In genomic region chrX:106932960-106933537, GRCh38 we compare ENCODE assay signal across 14 cellular contexts. TPM values are rescaled to one million over a fixed set of nuclear protein-coding genes. Genes with fewer than 3 reads are reported as not detected.
A peak's percentile ranks its signal among the peaks of the same experiment; 100 is the strongest.
DNase-seq lines count a peak whose midpoint lies in the region; ATAC-seq, FAIRE-seq and TF ChIP-seq lines count a peak whose summit lies in the region.
"Had no signal": no experiment of that assay in that cellular context is flagged by ENCODE, and none has a peak within 500 bp of the region (broad histone marks: within the 10 kb centered on the region; RNA-seq: fewer than 3 reads in every experiment).

No MANE protein-coding gene starts in this region.

- peak overlapping the region; percentile 92 to 99 for H3K27ac ChIP-seq in A549
- peak overlapping the region; percentile 54 for H3K27ac ChIP-seq in muscle layer of duodenum (ENCODE audit: low read length)
- H3K27ac ChIP-seq: skin epidermis had no signal

- H3K4me3 Mint-ChIP-seq in immature natural killer cell, result no peak overlapping the region
- H3K4me3 Mint-ChIP-seq in mesothelial cell of epicardium, result no peak overlapping the region
- H3K4me3 Mint-ChIP-seq: natural killer cell had no signal

- peak overlapping the region; percentile 66 for H3K4me2 ChIP-seq in A549

- CTCF ChIA-PET in A549 (lab: Yijun Ruan, JAX), result interaction anchor here (0.7 to 5.8 kb wide), 9 partner anchors 10 to 39 kb away, joined by 3 to 38 read pairs (median 4); partner anchors contain the start of gene CLDN2

- no peak overlapping the region for H3K4me3 ChIP-seq in A549
- no peak overlapping the region for H3K4me3 ChIP-seq in fibroblast of mammary gland (ENCODE audit: control insufficient read depth, low read depth, low read length)
- H3K4me3 ChIP-seq in muscle layer of duodenum (ENCODE audit: low read depth in 1 of 2, low read length in 2 of 2), result no peak overlapping the region
- H3K4me3 ChIP-seq: skin epidermis had no signal

- H3K4me1 ChIP-seq in A549 (peaks cover 93% of the 10 kb centered on the region), muscle layer of duodenum (ENCODE audit: control insufficient read depth in 1 of 2, insufficient read depth in 2 of 2, low read length in 2 of 2) (peaks cover 0 to 7% of the 10 kb centered on the region in 2 donors)

- no peak for TF ChIP-seq CTCF in A549 (IDR thresholded peaks at IDR 0.05)
- no peak for TF ChIP-seq CTCF in fibroblast of mammary gland (conservative IDR thresholded peaks at IDR 0.05; ENCODE audit: control insufficient read depth, insufficient read depth, low read depth, low read length)
- TF ChIP-seq CTCF in mesothelial cell of epicardium (IDR thresholded peaks at IDR 0.05; ENCODE audit: unreplicated experiment), result no peak

- no peak for TF ChIP-seq RAD21 in A549 (conservative IDR thresholded peaks at IDR 0.05 in 1 of 2, IDR thresholded peaks at IDR 0.05 in 1 of 2)

- FAIRE-seq in A549 (lab: Jason Lieb, UNC), result no peak
- FAIRE-seq: islet of Langerhans had no signal

- POLR2A ChIA-PET in A549 (lab: Yijun Ruan, JAX), result interaction anchor here (1.1 to 1.8 kb wide), 4 partner anchors 15 to 38 kb away, joined by 3 to 11 read pairs (median 3); no protein-coding TSS in a partner anchor

- no peak for TF ChIP-seq POLR2A in A549 (IDR thresholded peaks at IDR 0.05; ENCODE audit: low read length)

- DNase-seq in A549 (ENCODE audit: low read depth in 1 of 2, low spot score in 1 of 2), result peak in 1 of 2 experiments; percentile 35
- peak; percentile 42 for DNase-seq in fibroblast of mammary gland (ENCODE audit: low read depth)
- DNase-seq in immature natural killer cell, result no peak
- DNase-seq in HuH-7.5 (ENCODE audit: low spot score), result no peak
- no peak for DNase-seq in mesothelial cell of epicardium (ENCODE audit: low spot score in 2 of 2, unreplicated experiment in 2 of 2)
- no peak for DNase-seq in stimulated activated CD4-positive, alpha-beta T cell treated with anti-CD3 and anti-CD28 coated beads, Interleukin-15, amount 100 ng/mL, for 24 hours
- DNase-seq: activated CD4-positive, CD25-positive, alpha-beta regulatory T cell; DMS153; natural killer cell had no signal

- H3K9me3 Mint-ChIP-seq in immature natural killer cell, result no peaks in the 10 kb centered on the region
- H3K9me3 Mint-ChIP-seq in mesothelial cell of epicardium, result no peaks in the 10 kb centered on the region
- H3K9me3 Mint-ChIP-seq: natural killer cell had no signal

- peaks cover 0 to 3% (median 0%) of the 10 kb centered on the region in 3 donors for H3K27me3 Mint-ChIP-seq in immature natural killer cell (ENCODE audit: low read depth in 3 of 3)
- H3K27me3 Mint-ChIP-seq in mesothelial cell of epicardium (ENCODE audit: low read depth), result no peaks in the 10 kb centered on the region

- H3K9me3 ChIP-seq in A549 (no peaks in the 10 kb centered on the region), muscle layer of duodenum (ENCODE audit: control insufficient read depth in 1 of 2, low read length in 2 of 2) (no peaks in the 10 kb centered on the region)

- no peaks in the 10 kb centered on the region for H3K36me3 ChIP-seq in muscle layer of duodenum (ENCODE audit: control insufficient read depth in 1 of 2, insufficient read depth in 2 of 2, low read length in 2 of 2)

- H3K4me1 Mint-ChIP-seq in immature natural killer cell (no peaks in the 10 kb centered on the region), mesothelial cell of epicardium (peaks cover 5% of the 10 kb centered on the region)
- H3K4me1 Mint-ChIP-seq: natural killer cell had no signal

- H3K27ac Mint-ChIP-seq in immature natural killer cell (no peak overlapping the region), mesothelial cell of epicardium (no peak overlapping the region)
- H3K27ac Mint-ChIP-seq: natural killer cell had no signal

- no peaks in the 10 kb centered on the region for H3K27me3 ChIP-seq in muscle layer of duodenum (ENCODE audit: low read depth, low read length)

- ATAC-seq in A549 (peak; percentile 52 to 53; a peak in 5 of 6 replicates), HG03175 (IDR thresholded peaks at IDR 0.05; ENCODE audit: unreplicated experiment) (peak; percentile 32)
- ATAC-seq: natural killer cell had no signal

- no peak for TF ChIP-seq EP300 in A549 (IDR thresholded peaks at IDR 0.05)

- H3K36me3 Mint-ChIP-seq in immature natural killer cell (no peaks in the 10 kb centered on the region), mesothelial cell of epicardium (no peaks in the 10 kb centered on the region)
- H3K36me3 Mint-ChIP-seq: natural killer cell had no signal

- WGBS in A549 (ENCODE audit: missing lambda C conversion rate), result 41% methylated on average over 6 of the region's 6 CpGs

TF ChIP-seq in A549, 52 proteins besides CTCF, POLR2A, EP300 and RAD21:
- TF ChIP-seq NFE2L2 (conservative IDR thresholded peaks at IDR 0.05; ENCODE audit: low read length), result no peak
- TF ChIP-seq HOXB13 (CRISPR knock-in tag; IDR thresholded peaks at IDR 0.05; ENCODE audit: low read depth), result no peak
- TF ChIP-seq CEBPB (IDR thresholded peaks at IDR 0.05), result peak; percentile 59 to 70
- peak; percentile 37 for TF ChIP-seq MAFK (IDR thresholded peaks at IDR 0.05; ENCODE audit: partially characterized antibody)
- TF ChIP-seq KDM1A (IDR thresholded peaks at IDR 0.05; ENCODE audit: low read depth), result no peak

RNA-seq across cellular contexts. Expression of gene CLDN2, which starts 12.8 kb away (rescaled TPM):
- polyA plus RNA-seq in A549 (2011; rRNA removed) (28.1 and 49.2 TPM in 2 replicates), A549 (2017; fragmentation: RNase III; extraction: RNeasy Plus Mini Kit Qiagen cat#74134 plus additional on column Dnase treatment) (18.7 to 28.6 TPM (median 24.8 TPM) in 3 replicates), immature natural killer cell (not detected)
- 5.3 and 6.4 TPM in 2 replicates for polyA plus RNA-seq in A549 (2012; cell fraction: cytosol; rRNA removed)
- polyA plus RNA-seq in A549 (2012; cell fraction: nucleus; rRNA removed), result 5.9 and 7.0 TPM in 2 replicates
- 23.4 and 35.7 TPM in 2 replicates for polyA minus RNA-seq in A549 (2011; rRNA and poly(A)+ RNA removed)
- not detected in 3 replicates for total RNA-seq in mesothelial cell of epicardium
- total RNA-seq: dermis microvascular lymphatic vessel endothelial cell, natural killer cell had no signal

RNA-seq across cellular contexts. Expression of gene RIPPLY1, which starts 29.9 kb away (rescaled TPM):
- polyA plus RNA-seq in A549 (2011; rRNA removed), result 0.14 and 0.28 TPM in 2 replicates
- 0.06 TPM in 1 of 2 replicates, not detected in the other for polyA plus RNA-seq in A549 (2012; cell fraction: cytosol; rRNA removed)
- polyA plus RNA-seq in A549 (2012; cell fraction: nucleus; rRNA removed), result 0.11 and 0.26 TPM in 2 replicates
- 0.10 to 0.17 TPM (median 0.11 TPM) in 3 replicates for polyA plus RNA-seq in A549 (2017; fragmentation: RNase III; extraction: RNeasy Plus Mini Kit Qiagen cat#74134 plus additional on column Dnase treatment)
- polyA minus RNA-seq in A549 (2011; rRNA and poly(A)+ RNA removed), result 0.29 TPM in 1 of 2 replicates, not detected in the other
- not detected for polyA plus RNA-seq in immature natural killer cell
- not detected in 3 replicates for total RNA-seq in mesothelial cell of epicardium
- total RNA-seq: dermis microvascular lymphatic vessel endothelial cell, natural killer cell had no signal

Comparison
In these comparisons a context has a peak if more than half of its experiments do, and no peak if none do; other contexts are left out.
1. RNA of gene CLDN2, which starts 12.8 kb away (polyA plus RNA-seq): 5.3 to 49.2 TPM in A549; not detected in immature natural killer cell; every median in the first group is over 4 times any median in the second.